Comparison of ENCODE assay signal across 1 cellular context in the genomic region with DNA sequence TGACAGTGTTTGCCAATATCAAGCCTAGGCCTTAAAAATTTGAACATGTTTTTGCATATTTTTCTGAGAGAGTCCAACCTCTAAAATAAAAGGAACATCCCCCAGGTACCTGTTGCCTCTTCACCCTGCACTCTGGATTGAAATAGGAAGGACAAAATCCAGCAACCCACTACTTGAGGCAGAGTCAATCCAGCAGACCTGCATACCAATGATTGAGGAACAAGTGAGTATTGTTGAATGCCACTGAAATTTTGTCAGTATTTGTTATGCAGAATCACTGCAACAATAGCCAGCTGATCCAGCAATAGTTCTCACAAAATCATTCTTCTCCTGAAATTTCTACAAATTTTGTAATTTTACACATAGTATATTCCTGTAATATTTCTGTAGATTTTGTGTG.
TF ChIP-seq lines count a peak whose summit lies in the region.

No MANE protein-coding gene starts in this region.

TF ChIP-seq in GM23338, 12 proteins besides CTCF, POLR2A, EP300 and RAD21 (continued from another document):
- TF ChIP-seq, protein P1, sequence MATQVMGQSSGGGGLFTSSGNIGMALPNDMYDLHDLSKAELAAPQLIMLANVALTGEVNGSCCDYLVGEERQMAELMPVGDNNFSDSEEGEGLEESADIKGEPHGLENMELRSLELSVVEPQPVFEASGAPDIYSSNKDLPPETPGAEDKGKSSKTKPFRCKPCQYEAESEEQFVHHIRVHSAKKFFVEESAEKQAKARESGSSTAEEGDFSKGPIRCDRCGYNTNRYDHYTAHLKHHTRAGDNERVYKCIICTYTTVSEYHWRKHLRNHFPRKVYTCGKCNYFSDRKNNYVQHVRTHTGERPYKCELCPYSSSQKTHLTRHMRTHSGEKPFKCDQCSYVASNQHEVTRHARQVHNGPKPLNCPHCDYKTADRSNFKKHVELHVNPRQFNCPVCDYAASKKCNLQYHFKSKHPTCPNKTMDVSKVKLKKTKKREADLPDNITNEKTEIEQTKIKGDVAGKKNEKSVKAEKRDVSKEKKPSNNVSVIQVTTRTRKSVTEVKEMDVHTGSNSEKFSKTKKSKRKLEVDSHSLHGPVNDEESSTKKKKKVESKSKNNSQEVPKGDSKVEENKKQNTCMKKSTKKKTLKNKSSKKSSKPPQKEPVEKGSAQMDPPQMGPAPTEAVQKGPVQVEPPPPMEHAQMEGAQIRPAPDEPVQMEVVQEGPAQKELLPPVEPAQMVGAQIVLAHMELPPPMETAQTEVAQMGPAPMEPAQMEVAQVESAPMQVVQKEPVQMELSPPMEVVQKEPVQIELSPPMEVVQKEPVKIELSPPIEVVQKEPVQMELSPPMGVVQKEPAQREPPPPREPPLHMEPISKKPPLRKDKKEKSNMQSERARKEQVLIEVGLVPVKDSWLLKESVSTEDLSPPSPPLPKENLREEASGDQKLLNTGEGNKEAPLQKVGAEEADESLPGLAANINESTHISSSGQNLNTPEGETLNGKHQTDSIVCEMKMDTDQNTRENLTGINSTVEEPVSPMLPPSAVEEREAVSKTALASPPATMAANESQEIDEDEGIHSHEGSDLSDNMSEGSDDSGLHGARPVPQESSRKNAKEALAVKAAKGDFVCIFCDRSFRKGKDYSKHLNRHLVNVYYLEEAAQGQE (IDR thresholded peaks at IDR 0.05; ENCODE audit: unreplicated experiment), result no peak
- TF ChIP-seq CREB1 (CRISPR knock-in tag; IDR thresholded peaks at IDR 0.05; ENCODE audit: low read depth), result no peak
- no peak for TF ChIP-seq ZNF331 (CRISPR knock-in tag; IDR thresholded peaks at IDR 0.05; ENCODE audit: low read depth)
- TF ChIP-seq, protein P2, sequence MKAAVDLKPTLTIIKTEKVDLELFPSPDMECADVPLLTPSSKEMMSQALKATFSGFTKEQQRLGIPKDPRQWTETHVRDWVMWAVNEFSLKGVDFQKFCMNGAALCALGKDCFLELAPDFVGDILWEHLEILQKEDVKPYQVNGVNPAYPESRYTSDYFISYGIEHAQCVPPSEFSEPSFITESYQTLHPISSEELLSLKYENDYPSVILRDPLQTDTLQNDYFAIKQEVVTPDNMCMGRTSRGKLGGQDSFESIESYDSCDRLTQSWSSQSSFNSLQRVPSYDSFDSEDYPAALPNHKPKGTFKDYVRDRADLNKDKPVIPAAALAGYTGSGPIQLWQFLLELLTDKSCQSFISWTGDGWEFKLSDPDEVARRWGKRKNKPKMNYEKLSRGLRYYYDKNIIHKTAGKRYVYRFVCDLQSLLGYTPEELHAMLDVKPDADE (IDR thresholded peaks at IDR 0.05), result no peak
TF ChIP-seq in GM23338: peak in this region for 0.
